ENCODE assay signal across 14 cellular contexts in the genomic region with DNA sequence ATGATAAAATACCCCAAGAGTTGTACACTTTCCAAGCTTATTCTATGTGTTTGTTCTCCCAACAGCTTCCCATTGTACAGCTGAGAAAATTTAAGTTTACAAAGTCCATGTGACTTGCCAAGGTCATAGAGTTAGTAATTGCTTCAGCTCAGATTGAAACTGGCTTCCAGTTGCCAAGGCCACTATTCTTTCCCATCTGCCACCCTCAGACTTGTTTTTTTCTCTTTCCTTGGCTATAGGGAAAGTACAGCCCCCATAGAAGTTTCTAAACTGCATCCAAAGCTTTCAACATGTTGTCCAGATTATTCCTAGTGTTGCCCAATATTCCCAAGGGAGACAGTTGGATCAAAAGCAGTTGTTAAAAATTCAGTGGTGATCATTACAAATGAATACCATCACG. TPM values are rescaled to one million over a fixed set of nuclear protein-coding genes. Genes with fewer than 3 reads are reported as not detected.
DNase-seq lines count a peak whose midpoint lies in the region; ATAC-seq lines count a peak whose summit lies in the region.
"Had no signal": no experiment of that assay in that cellular context is flagged by ENCODE, and none has a peak within 500 bp of the region (broad histone marks: within the 10 kb centered on the region; RNA-seq: fewer than 3 reads in every experiment).

No MANE protein-coding gene starts in this region.

- peak overlapping the region; percentile 95 for H3K27ac Mint-ChIP-seq in activated T-cell treated with anti-CD3 and anti-CD28 coated beads, Interleukin-2, amount 50 U/mL, for 24 hours
- peak overlapping the region; percentile 74 for H3K27ac Mint-ChIP-seq in activated CD4-positive, alpha-beta memory T cell treated with anti-CD3 and anti-CD28 coated beads, Interleukin-2, amount 10 ng/mL, durations not matched to agents 7 days and 5 days
- peak overlapping the region; percentile 87 for H3K27ac Mint-ChIP-seq in stimulated activated effector memory CD8-positive, alpha-beta T cell treated with anti-CD3 and anti-CD28 coated beads, Interleukin-12 subunit alpha, Interleukin-12 subunit beta, amount 100 ng/mL, for 72 hours

- peaks cover 8% of the 10 kb centered on the region for H3K9me3 Mint-ChIP-seq in activated T-cell treated with anti-CD3 and anti-CD28 coated beads, Interleukin-2, amount 50 U/mL, for 24 hours
- peaks cover 19% of the 10 kb centered on the region for H3K9me3 Mint-ChIP-seq in activated CD4-positive, alpha-beta memory T cell treated with anti-CD3 and anti-CD28 coated beads, Interleukin-2, amount 10 ng/mL, durations not matched to agents 7 days and 5 days
- H3K9me3 Mint-ChIP-seq in stimulated activated effector memory CD8-positive, alpha-beta T cell treated with anti-CD3 and anti-CD28 coated beads, Interleukin-12 subunit alpha, Interleukin-12 subunit beta, amount 100 ng/mL, for 72 hours, result no peaks in the 10 kb centered on the region

- POLR2A ChIA-PET in activated CD4-positive, alpha-beta memory T cell treated with anti-CD3 and anti-CD28 coated beads, Interleukin-2, amount 10 ng/mL, durations not matched to agents 7 days and 5 days (lab: Charles Lee), result interaction anchor here (0.8 to 2.6 kb wide), 8 partner anchors 9 to 212 kb away, joined by 3 to 18 read pairs (median 5); partner anchors contain the start of gene TNFSF8

- CTCF ChIA-PET in activated CD4-positive, alpha-beta memory T cell treated with anti-CD3 and anti-CD28 coated beads, Interleukin-2, amount 10 ng/mL, durations not matched to agents 7 days and 5 days (lab: Charles Lee), result interaction anchor here (1.1 to 7.2 kb wide), 2 partner anchors 13 to 119 kb away, joined by 4 to 73 read pairs; no protein-coding TSS in a partner anchor

- no peak for ATAC-seq in stimulated activated effector memory CD8-positive, alpha-beta T cell treated with anti-CD3 and anti-CD28 coated beads, Interleukin-12 subunit alpha, Interleukin-12 subunit beta, amount 100 ng/mL, for 72 hours
- ATAC-seq in Right ventricle myocardium superior (ENCODE audit: poor library complexity), result no peak
- ATAC-seq: HCT116 had no signal

- H3K4me3 ChIP-seq in effector memory CD4-positive, alpha-beta T cell (ENCODE audit: insufficient read depth, low read depth, low read length, poor library complexity, severe bottlenecking), result no peak overlapping the region
- H3K4me3 ChIP-seq: testis had no signal

- intact Hi-C loops in Right ventricle myocardium superior (cut with DNase I), result no loop called here

- no peak for DNase-seq in activated T-cell treated with anti-CD3 and anti-CD28 coated beads, Interleukin-2, amount 50 U/mL, for 24 hours
- DNase-seq in activated T-cell treated with anti-CD3 and anti-CD28 coated beads, Interleukin-2, amount 50 U/mL, for 48 hours, result no peak
- DNase-seq in activated CD4-positive, alpha-beta memory T cell treated with anti-CD3 and anti-CD28 coated beads, Interleukin-2, amount 10 ng/mL, durations not matched to agents 7 days and 5 days, result no peak
- DNase-seq in fibroblast of the conjunctiva (ENCODE audit: low read depth), result peak; percentile 54
- DNase-seq in stimulated activated effector memory CD8-positive, alpha-beta T cell treated with anti-CD3 and anti-CD28 coated beads, Interleukin-12 subunit alpha, Interleukin-12 subunit beta, amount 100 ng/mL, for 72 hours (ENCODE audit: low spot score in 2 of 2), result no peak
- DNase-seq in Right ventricle myocardium superior, result no peak
- DNase-seq in midbrain (lab: John Stamatoyannopoulos, UW), result no peak
- no peak for DNase-seq in effector memory CD4-positive, alpha-beta T cell
- DNase-seq: activated CD8-positive, alpha-beta memory T cell treated with anti-CD3 and anti-CD28 coated beads, Interleukin-2, amount 50 U/mL, for 4 hours; NCI-H2227 treated with DMSO at 0.1 percent for 48 hours; stimulated activated CD4-positive, alpha-beta T cell treated with anti-CD3 and anti-CD28 coated beads, Interleukin-2, amount 100 ng/mL, for 24 hours; testis had no signal

- H3K4me3 Mint-ChIP-seq in activated T-cell treated with anti-CD3 and anti-CD28 coated beads, Interleukin-2, amount 50 U/mL, for 24 hours, result no peak overlapping the region
- no peak overlapping the region for H3K4me3 Mint-ChIP-seq in activated CD4-positive, alpha-beta memory T cell treated with anti-CD3 and anti-CD28 coated beads, Interleukin-2, amount 10 ng/mL, durations not matched to agents 7 days and 5 days
- H3K4me3 Mint-ChIP-seq in stimulated activated effector memory CD8-positive, alpha-beta T cell treated with anti-CD3 and anti-CD28 coated beads, Interleukin-12 subunit alpha, Interleukin-12 subunit beta, amount 100 ng/mL, for 72 hours, result no peak overlapping the region

- peaks cover under 1% of the 10 kb centered on the region for H3K36me3 ChIP-seq in effector memory CD4-positive, alpha-beta T cell (ENCODE audit: control insufficient read depth, insufficient read depth, low read length)

- no peaks in the 10 kb centered on the region for H3K27me3 Mint-ChIP-seq in activated T-cell treated with anti-CD3 and anti-CD28 coated beads, Interleukin-2, amount 50 U/mL, for 24 hours
- H3K27me3 Mint-ChIP-seq in activated CD4-positive, alpha-beta memory T cell treated with anti-CD3 and anti-CD28 coated beads, Interleukin-2, amount 10 ng/mL, durations not matched to agents 7 days and 5 days, result no peaks in the 10 kb centered on the region

- no peaks in the 10 kb centered on the region for H3K9me3 ChIP-seq in effector memory CD4-positive, alpha-beta T cell (ENCODE audit: control insufficient read depth, low read length)
- H3K9me3 ChIP-seq: testis had no signal

- peaks cover 56% of the 10 kb centered on the region for H3K4me1 Mint-ChIP-seq in activated T-cell treated with anti-CD3 and anti-CD28 coated beads, Interleukin-2, amount 50 U/mL, for 24 hours (ENCODE audit: low read depth)
- peaks cover 36% of the 10 kb centered on the region for H3K4me1 Mint-ChIP-seq in activated CD4-positive, alpha-beta memory T cell treated with anti-CD3 and anti-CD28 coated beads, Interleukin-2, amount 10 ng/mL, durations not matched to agents 7 days and 5 days
- H3K4me1 Mint-ChIP-seq in stimulated activated effector memory CD8-positive, alpha-beta T cell treated with anti-CD3 and anti-CD28 coated beads, Interleukin-12 subunit alpha, Interleukin-12 subunit beta, amount 100 ng/mL, for 72 hours, result peaks cover 52% of the 10 kb centered on the region

- H3K27me3 ChIP-seq in effector memory CD4-positive, alpha-beta T cell (replicated peaks; ENCODE audit: control insufficient read depth, insufficient read depth, low read length, poor library complexity, severe bottlenecking), result no peaks in the 10 kb centered on the region
- H3K27me3 ChIP-seq: testis had no signal

- peaks cover 30% of the 10 kb centered on the region for H3K36me3 Mint-ChIP-seq in activated T-cell treated with anti-CD3 and anti-CD28 coated beads, Interleukin-2, amount 50 U/mL, for 24 hours (ENCODE audit: low read depth)
- H3K36me3 Mint-ChIP-seq in activated CD4-positive, alpha-beta memory T cell treated with anti-CD3 and anti-CD28 coated beads, Interleukin-2, amount 10 ng/mL, durations not matched to agents 7 days and 5 days (ENCODE audit: low read depth), result peaks cover 50% of the 10 kb centered on the region
- H3K36me3 Mint-ChIP-seq in stimulated activated effector memory CD8-positive, alpha-beta T cell treated with anti-CD3 and anti-CD28 coated beads, Interleukin-12 subunit alpha, Interleukin-12 subunit beta, amount 100 ng/mL, for 72 hours, result no peaks in the 10 kb centered on the region

- H3K27ac ChIP-seq in effector memory CD4-positive, alpha-beta T cell (ENCODE audit: insufficient read depth, low read length, poor library complexity, severe bottlenecking), result no peak overlapping the region
- H3K27ac ChIP-seq: testis had no signal

- H3K4me1 ChIP-seq in effector memory CD4-positive, alpha-beta T cell (ENCODE audit: control insufficient read depth, insufficient read depth, low read length, poor library complexity, severe bottlenecking), result peaks cover 41% of the 10 kb centered on the region
- H3K4me1 ChIP-seq: testis had no signal

RNA-seq across cellular contexts. Expression of gene TNFSF8, which starts 34.8 kb away (rescaled TPM):
- 10 to 100 TPM; 34.6 to 34.8 TPM for total RNA-seq in activated CD4-positive, alpha-beta memory T cell treated with anti-CD3 and anti-CD28 coated beads, Interleukin-2, amount 10 ng/mL, durations not matched to agents 7 days and 5 days
- total RNA-seq in Right ventricle myocardium superior, result 0.46 TPM
- total RNA-seq: myocyte had no signal

Comparison
In these comparisons a context has a peak if more than half of its experiments do, and no peak if none do; other contexts are left out.
1. RNA of gene TNFSF8, which starts 34.8 kb away (total RNA-seq): 34.6 to 34.8 TPM in activated CD4-positive, alpha-beta memory T cell treated with anti-CD3 and anti-CD28 coated beads, Interleukin-2, amount 10 ng/mL, durations not matched to agents 7 days and 5 days; 0.46 TPM in Right ventricle myocardium superior (single experiment); every median in the first group is over 10 times any median in the second.
2. Peak in every context shown above with its lines, with median percentiles within 50 percentile points of each other: H3K27ac Mint-ChIP-seq.